In genomic region chr19:41821003-41821735, GRCh38 we compare ENCODE assay signal across 2 cellular contexts.
TF ChIP-seq lines count a peak whose summit lies in the region.

No MANE protein-coding gene starts in this region.

TF ChIP-seq in SK-N-SH treated with all-trans-retinoic acid at 6 μM for 48 hours, 23 proteins besides CTCF, POLR2A, EP300 and RAD21:
- TF ChIP-seq GLIS3 (CRISPR knock-in tag; IDR thresholded peaks at IDR 0.05), result no peak
- TF ChIP-seq PATZ1 (CRISPR knock-in tag; IDR thresholded peaks at IDR 0.05; ENCODE audit: borderline replicate concordance), result no peak
- no peak for TF ChIP-seq ZFP3 (CRISPR knock-in tag; IDR thresholded peaks at IDR 0.05)
- TF ChIP-seq ZFP30 (CRISPR knock-in tag; IDR thresholded peaks at IDR 0.05), result no peak

TF ChIP-seq in HepG2, 621 proteins besides CTCF, POLR2A, EP300 and RAD21:
- TF ChIP-seq ZNF326 (CRISPR knock-in tag; IDR thresholded peaks at IDR 0.05; ENCODE audit: borderline replicate concordance) (no peak), ATF4 (CRISPR knock-in tag; IDR thresholded peaks at IDR 0.05) (peak in 1 of 2 experiments; percentile 36; a peak in 1 of 4 replicates), STAG1 (CRISPR knock-in tag; IDR thresholded peaks at IDR 0.05) (peak; percentile 81), BHLHE40 (IDR thresholded peaks at IDR 0.05; ENCODE audit: low read length) (0 out of 2 replicates have a peak, but pooled peaks have one; percentile 9), E2F5 (CRISPR knock-in tag; conservative IDR thresholded peaks at IDR 0.05) (no peak), ZBTB34 (CRISPR knock-in tag; IDR thresholded peaks at IDR 0.05) (no peak), SMC3 (IDR thresholded peaks at IDR 0.05; ENCODE audit: low read length) (peak; percentile 47; the same call in 1 of the 2 replicates), CEBPG (CRISPR knock-in tag; IDR thresholded peaks at IDR 0.05) (peak; percentile 35; the same call in 1 of the 2 replicates), RNF219 (CRISPR knock-in tag; IDR thresholded peaks at IDR 0.05) (no peak), CREB3 (CRISPR knock-in tag; IDR thresholded peaks at IDR 0.05) (no peak), KAT7 (CRISPR knock-in tag; IDR thresholded peaks at IDR 0.05; ENCODE audit: borderline replicate concordance) (no peak)
TF ChIP-seq in HepG2: peak in this region for 5.
